ENCODE assay signal across 8 cellular contexts in the genomic region with DNA sequence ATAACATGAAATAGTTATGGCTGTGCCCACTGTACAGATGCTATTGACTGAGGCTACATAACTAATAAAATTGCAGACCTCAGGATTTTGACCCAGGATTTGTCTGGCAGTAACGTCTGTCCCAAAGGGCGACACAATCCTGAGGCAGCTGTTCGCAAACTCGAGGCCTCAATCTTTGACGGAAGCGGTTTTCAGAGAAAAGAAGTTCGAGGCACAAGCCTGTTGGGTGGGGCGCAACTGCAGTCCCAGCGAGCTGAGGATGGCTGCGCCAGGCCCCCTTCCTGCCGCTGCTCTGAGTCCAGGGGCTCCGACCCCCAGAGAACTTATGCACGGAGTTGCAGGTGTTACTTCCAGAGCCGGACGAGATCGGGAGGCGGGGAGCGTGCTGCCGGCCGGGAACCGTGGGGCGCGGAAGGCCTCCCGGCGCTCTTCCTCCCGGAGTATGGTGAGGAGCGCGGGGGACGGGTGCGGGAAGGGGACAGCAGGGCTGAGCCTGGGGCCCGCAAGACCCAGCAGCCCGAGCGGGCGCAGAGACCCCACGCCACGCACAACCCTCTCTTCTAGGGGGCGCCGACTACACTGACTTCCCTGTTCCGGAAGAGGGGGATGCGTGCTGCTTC. TPM values are rescaled to one million over a fixed set of nuclear protein-coding genes. Genes with fewer than 3 reads are reported as not detected.
DNase-seq lines count a peak whose midpoint lies in the region; ATAC-seq, FAIRE-seq and TF ChIP-seq lines count a peak whose summit lies in the region.

Gene PARP15, plus strand, starts transcription at position 242 of the 620 bp plus-strand sequence. Its CDS starts 18 bp downstream, at position 260.

- H3K4me1 Mint-ChIP-seq in stimulated activated effector memory CD8-positive, alpha-beta T cell treated with anti-CD3 and anti-CD28 coated beads, Interleukin-12 subunit alpha, Interleukin-12 subunit beta, amount 100 ng/mL, for 72 hours: peaks cover 47% of the 10 kb centered on the region

- H3K9ac ChIP-seq in adipocyte (ENCODE audit: low read length) (peak within 1 kb of the TSS; percentile 83), kidney (ENCODE audit: low read length in 2 of 2) (peak within 1 kb of the TSS in 1 of 2 donors; percentile 41)

- intact Hi-C loops in kidney (cut with DNase I): no loop called here

- no peak for FAIRE-seq in kidney (lab: Jason Lieb, UNC)

- peak; percentile 46 for DNase-seq in AG20443 (ENCODE audit: low spot score)
- DNase-seq in MG63: peak; percentile 1
- DNase-seq in adipocyte (ENCODE audit: low read depth): peak; percentile 53
- DNase-seq in kidney: peak; percentile 72
- DNase-seq in stimulated activated effector memory CD8-positive, alpha-beta T cell treated with anti-CD3 and anti-CD28 coated beads, Interleukin-12 subunit alpha, Interleukin-12 subunit beta, amount 100 ng/mL, for 72 hours (ENCODE audit: low spot score in 2 of 2): peak; percentile 36 to 70
- no peak for DNase-seq in NCI-H774 (lab: John Stamatoyannopoulos, UW)
- DNase-seq in NCI-H2081 (lab: John Stamatoyannopoulos, UW): no peak
- no peak for DNase-seq in NCI-H526 (lab: John Stamatoyannopoulos, UW)

- H3K4me3 Mint-ChIP-seq in stimulated activated effector memory CD8-positive, alpha-beta T cell treated with anti-CD3 and anti-CD28 coated beads, Interleukin-12 subunit alpha, Interleukin-12 subunit beta, amount 100 ng/mL, for 72 hours: peak within 1 kb of the TSS; percentile 92

- no peak within 1 kb of the TSS for H3K27ac ChIP-seq in kidney (ENCODE audit: low read depth in 2 of 2, low read length in 2 of 2)

- TF ChIP-seq CTCF in kidney (IDR thresholded peaks at IDR 0.05; ENCODE audit: borderline replicate concordance, extremely low read depth, insufficient read depth): no peak

- H3K36me3 ChIP-seq in MG63 (peaks cover 9% of the 10 kb centered on the region), adipocyte (ENCODE audit: control insufficient read depth, insufficient read depth, low read length, severe bottlenecking) (peaks cover 3% of the 10 kb centered on the region), kidney (ENCODE audit: control insufficient read depth in 1 of 2, insufficient read depth in 2 of 2, low read length in 2 of 2) (no peaks in the 10 kb centered on the region)

- peak within 1 kb of the TSS; percentile 98 for H3K27ac Mint-ChIP-seq in stimulated activated effector memory CD8-positive, alpha-beta T cell treated with anti-CD3 and anti-CD28 coated beads, Interleukin-12 subunit alpha, Interleukin-12 subunit beta, amount 100 ng/mL, for 72 hours

- H3K4me3 ChIP-seq in MG63: no peak within 1 kb of the TSS
- peak within 1 kb of the TSS; percentile 78 for H3K4me3 ChIP-seq in adipocyte (ENCODE audit: low read length)
- peak within 1 kb of the TSS; percentile 37 to 53 for H3K4me3 ChIP-seq in kidney (ENCODE audit: low read length in 2 of 2)

- peaks cover 10% of the 10 kb centered on the region for H3K9me3 Mint-ChIP-seq in stimulated activated effector memory CD8-positive, alpha-beta T cell treated with anti-CD3 and anti-CD28 coated beads, Interleukin-12 subunit alpha, Interleukin-12 subunit beta, amount 100 ng/mL, for 72 hours

- H3K4me1 ChIP-seq in adipocyte (ENCODE audit: control insufficient read depth, insufficient read depth, low read length) (peaks cover 22% of the 10 kb centered on the region), kidney (ENCODE audit: control insufficient read depth in 1 of 2, insufficient read depth in 1 of 2, low read depth in 1 of 2, low read length in 2 of 2) (no peaks in the 10 kb centered on the region)

- H3K9me3 ChIP-seq in MG63: peaks cover 14% of the 10 kb centered on the region
- H3K9me3 ChIP-seq in adipocyte (ENCODE audit: control insufficient read depth, low read length): peaks cover 18% of the 10 kb centered on the region
- peaks cover 2 to 11% of the 10 kb centered on the region in 2 donors for H3K9me3 ChIP-seq in kidney (ENCODE audit: control insufficient read depth in 1 of 2, low read length in 2 of 2)

- peaks cover 30% of the 10 kb centered on the region for H3K36me3 Mint-ChIP-seq in stimulated activated effector memory CD8-positive, alpha-beta T cell treated with anti-CD3 and anti-CD28 coated beads, Interleukin-12 subunit alpha, Interleukin-12 subunit beta, amount 100 ng/mL, for 72 hours

- no peaks in the 10 kb centered on the region for H3K27me3 ChIP-seq in MG63
- no peaks in the 10 kb centered on the region for H3K27me3 ChIP-seq in adipocyte (replicated peaks; ENCODE audit: control insufficient read depth, insufficient read depth, low read length)

- ATAC-seq in stimulated activated effector memory CD8-positive, alpha-beta T cell treated with anti-CD3 and anti-CD28 coated beads, Interleukin-12 subunit alpha, Interleukin-12 subunit beta, amount 100 ng/mL, for 72 hours: peak; percentile 57

RNA-seq across cellular contexts. Expression of gene PARP15, which starts in this region (rescaled TPM):
- total RNA-seq in MG63 (2014; rRNA removed; shearing (Covaris generic); ENCODE audit: low replicate concordance): 0.10 TPM in 1 of 2 replicates, not detected in the other
- total RNA-seq in kidney: 4.9 TPM
- polyA plus RNA-seq in kidney (ENCODE audit: insufficient read depth, low read depth, low replicate concordance): not detected

Comparison
In these comparisons a context has a peak if more than half of its experiments do, and no peak if none do; other contexts are left out.
1. Peak in DNase-seq in MG63; RNA of the gene not detected or under 1 TPM.
2. DNase-seq: peak in AG20443 (single experiment), adipocyte (single experiment), kidney (single experiment) and stimulated activated effector memory CD8-positive, alpha-beta T cell treated with anti-CD3 and anti-CD28 coated beads, Interleukin-12 subunit alpha, Interleukin-12 subunit beta, amount 100 ng/mL, for 72 hours (2 of 2); none in NCI-H774 (single experiment), NCI-H2081 (0 of 2) and NCI-H526 (0 of 2).